ENCODE assay signal across 8 cellular contexts in genomic region chr22:28855355-28856094, GRCh38. TPM values are rescaled to one million over a fixed set of nuclear protein-coding genes. Genes with fewer than 3 reads are reported as not detected.
DNase-seq lines count a peak whose midpoint lies in the region; ATAC-seq and TF ChIP-seq lines count a peak whose summit lies in the region.

No MANE protein-coding gene starts in this region.

- H3F3A ChIP-seq in MM.1S (ENCODE audit: insufficient read depth, low read length) = no peaks in the 10 kb centered on the region

- no peaks in the 10 kb centered on the region for H3K4me1 ChIP-seq in MM.1S (ENCODE audit: low read length)

- H3K27me3 Mint-ChIP-seq in T-helper 17 cell = peaks cover 13% of the 10 kb centered on the region

- peak overlapping the region; percentile 36 for H3K4me3 Mint-ChIP-seq in T-helper 17 cell

- no peaks in the 10 kb centered on the region for H4K20me1 ChIP-seq in MM.1S (ENCODE audit: insufficient read depth, low read length)

- H3K36me3 ChIP-seq in MM.1S (replicated peaks; ENCODE audit: insufficient read depth, low read length) = no peaks in the 10 kb centered on the region

- H3K27ac ChIP-seq in MM.1S (ENCODE audit: low read length) (no peak overlapping the region), caudate nucleus (ENCODE audit: low read depth, low read length) (no peak overlapping the region)

- no peaks in the 10 kb centered on the region for H3K9me2 ChIP-seq in MM.1S (replicated peaks; ENCODE audit: insufficient read depth, low read length)

- H2AFZ ChIP-seq in MM.1S (ENCODE audit: low read length) = no peak overlapping the region

- no peak overlapping the region for H3K27ac Mint-ChIP-seq in T-helper 17 cell

- H3K4me2 ChIP-seq in MM.1S (ENCODE audit: low read depth, low read length) = no peak overlapping the region

- peak; percentile 91 for TF ChIP-seq CTCF in MM.1S (IDR thresholded peaks at IDR 0.05; ENCODE audit: low read length)

- DNase-seq in NCI-H524 (lab: John Stamatoyannopoulos, UW) (peak; percentile 39 to 76), NCI-H524 treated with DMSO at 0.1 percent for 48 hours (lab: John Stamatoyannopoulos, UW) (no peak), MM.1S (peak; percentile 73), T-helper 17 cell (peak in 1 of 3 donors; percentile 28), caudate nucleus (lab: John Stamatoyannopoulos, UW) (peak in 37 of 61 donors; percentile 2 to 74 (median 19)), islet precursor cell (peak; percentile 65)
- DNase-seq in stimulated activated CD4-positive, alpha-beta T cell treated with anti-CD3 and anti-CD28 coated beads, Interleukin-2, amount 100 ng/mL, for 24 hours = peak; percentile 26 to 54

- no peak overlapping the region for H3K4me3 ChIP-seq in MM.1S (ENCODE audit: low read length)

- no peaks in the 10 kb centered on the region for H3K9me3 ChIP-seq in MM.1S (replicated peaks; ENCODE audit: insufficient read depth, low read length)
- H3K9me3 ChIP-seq in T-helper 17 cell (ENCODE audit: control insufficient read depth, low read length, poor library complexity, severe bottlenecking) = no peaks in the 10 kb centered on the region

- peaks cover 2% of the 10 kb centered on the region for H3K36me3 Mint-ChIP-seq in T-helper 17 cell (ENCODE audit: low read depth)

- peaks cover 3% of the 10 kb centered on the region for H3K4me1 Mint-ChIP-seq in T-helper 17 cell

- no peak overlapping the region for H3K9ac ChIP-seq in MM.1S (ENCODE audit: low read length)

- peak; percentile 63 for ATAC-seq in T-helper 17 cell
- no peak for ATAC-seq in GM19455 (IDR thresholded peaks at IDR 0.05; ENCODE audit: unreplicated experiment)

- H3K27me3 ChIP-seq in MM.1S (replicated peaks; ENCODE audit: insufficient read depth, low read length) = no peaks in the 10 kb centered on the region

- no peaks in the 10 kb centered on the region for H3K79me2 ChIP-seq in MM.1S (ENCODE audit: low read length)

RNA-seq across cellular contexts. Expression of gene ZNRF3, which starts 27.8 kb away (rescaled TPM):
- total RNA-seq in T-helper 17 cell = under 1 TPM; 0.31 to 0.72 TPM

RNA-seq across cellular contexts. Expression of gene XBP1, which starts 55.2 kb away (rescaled TPM):
- 100 to 1,000 TPM; 146 to 156 TPM for total RNA-seq in T-helper 17 cell
